1 cellular context compared by ENCODE assay signal in the genomic region with DNA sequence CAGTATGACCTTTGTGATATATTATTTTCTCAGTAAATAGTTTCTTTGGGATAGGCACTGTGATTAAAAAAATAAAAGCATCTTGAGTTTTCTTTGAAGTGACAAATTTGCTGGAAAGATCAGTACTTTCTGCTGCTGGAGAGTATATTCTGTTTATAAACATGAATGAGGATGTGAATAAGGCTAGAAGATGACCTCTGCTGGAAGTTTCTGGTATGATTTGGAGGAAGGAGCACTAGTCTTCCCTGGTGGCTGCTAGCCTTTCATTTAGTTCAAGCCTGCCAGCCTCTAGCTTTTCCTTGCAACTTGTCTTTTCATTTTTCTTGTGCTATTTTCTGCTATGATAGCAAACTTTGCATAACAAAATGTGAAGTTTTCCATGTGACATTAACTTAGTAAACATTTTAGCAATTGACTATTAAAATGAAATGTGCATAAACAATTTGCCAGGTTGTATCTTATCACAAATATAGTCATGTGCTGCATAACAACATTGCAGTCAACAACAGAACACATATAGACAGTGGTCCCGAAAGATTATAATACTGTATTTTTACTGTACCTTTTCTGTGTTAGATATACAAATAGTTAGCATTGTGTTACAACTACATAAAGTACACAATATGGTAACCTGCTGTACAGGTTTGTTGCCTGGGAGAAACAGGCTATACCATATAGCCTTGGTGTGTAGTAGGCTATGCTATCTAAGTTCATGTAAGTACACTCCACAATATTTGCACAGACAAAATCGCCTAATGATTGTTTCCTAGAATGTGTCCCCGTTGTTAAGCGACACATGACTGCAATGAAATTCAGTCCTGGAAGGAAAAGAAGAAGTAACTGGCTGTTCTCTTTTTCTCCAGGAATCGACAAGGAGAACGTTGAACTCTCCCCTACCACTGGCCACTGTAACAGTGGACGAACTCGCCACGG.
TF ChIP-seq lines count a peak whose summit lies in the region.

No MANE protein-coding gene starts in this region.

TF ChIP-seq in H1, 55 proteins besides CTCF, POLR2A, EP300 and RAD21:
- TF ChIP-seq JUN (IDR thresholded peaks at IDR 0.05; ENCODE audit: low read depth, low read length): no peak
- no peak for TF ChIP-seq SIX5 (IDR thresholded peaks at IDR 0.05; ENCODE audit: low read depth, low read length)
- no peak for TF ChIP-seq YY1 (IDR thresholded peaks at IDR 0.05; ENCODE audit: low read depth, low read length)
- no peak for TF ChIP-seq TAF1 (IDR thresholded peaks at IDR 0.05; ENCODE audit: low read depth, low read length)
- no peak for TF ChIP-seq CBX8 (IDR thresholded peaks at IDR 0.05; ENCODE audit: borderline replicate concordance, low read depth, low read length)
- TF ChIP-seq KDM5A (IDR thresholded peaks at IDR 0.05; ENCODE audit: low read length): no peak
TF ChIP-seq in H1: peak in this region for 0.
